In genomic region chr10:123154092-123154942, GRCh38 we compare ENCODE assay signal across 8 cellular contexts. TPM values are rescaled to one million over a fixed set of nuclear protein-coding genes. Genes with fewer than 3 reads are reported as not detected.
A peak's percentile ranks its signal among the peaks of the same experiment; 100 is the strongest.
DNase-seq lines count a peak whose midpoint lies in the region; ATAC-seq, FAIRE-seq and TF ChIP-seq lines count a peak whose summit lies in the region.

TSS of gene BUB3 (plus strand) at chr10:123154402. CDS start at chr10:123154918, 516 bp downstream.

- peaks cover 8% of the 10 kb centered on the region for H3K4me1 ChIP-seq in rectal smooth muscle tissue (ENCODE audit: control insufficient read depth, insufficient read depth, low read length)
- H3K4me1 ChIP-seq in aorta (ENCODE audit: control insufficient read depth in 1 of 2, insufficient read depth in 2 of 2, low read length in 2 of 2), result no peaks in the 10 kb centered on the region

- H3K9me3 ChIP-seq in aorta (ENCODE audit: control insufficient read depth, low read length), result no peaks in the 10 kb centered on the region

- WGBS in aorta, 2 donors, result 0 to 1% methylated on average over 69 to 74 of the region's 74 CpGs

- ATAC-seq in HG02981 (IDR thresholded peaks at IDR 0.05; ENCODE audit: unreplicated experiment), result peak; percentile 88
- ATAC-seq in aorta (ENCODE audit: low FRiP score), result peak; percentile 98

- peak within 1 kb of the TSS; percentile 86 for H3K27ac ChIP-seq in rectal smooth muscle tissue (ENCODE audit: low read depth, low read length)
- peak within 1 kb of the TSS in 1 of 2 donors; percentile 68 for H3K27ac ChIP-seq in aorta (ENCODE audit: low read depth in 1 of 2, low read length in 2 of 2)

- intact Hi-C loops in aorta (cut with DNase I), result loop anchor here (5.0 to 10.0 kb wide), 4 partner anchors 150 to 1310 kb away; partner anchors contain the start of genes ACADSB (in 1 of the 2), C10orf88 (in 1 of the 2), IKZF5 (in 1 of the 2) and LHPP (in 1 of the 2)

- H3K36me3 ChIP-seq in rectal smooth muscle tissue (ENCODE audit: control insufficient read depth, insufficient read depth, low read length), result no peaks in the 10 kb centered on the region
- H3K36me3 ChIP-seq in aorta (ENCODE audit: control insufficient read depth in 1 of 2, insufficient read depth in 2 of 2, low read length in 1 of 2), result no peaks in the 10 kb centered on the region

- in situ Hi-C loops in astrocyte of the cerebellum (cut with HindIII; ENCODE audit: low sequenced_read_pairs), result no loop called here

- DNase-seq in GM18507 (ENCODE audit: extremely low spot score, insufficient read length, low read depth) (peak; percentile 89), NCI-H2029 treated with DMSO at 0.1 percent for 48 hours (lab: John Stamatoyannopoulos, UW) (peak; percentile 92), T-helper 9 cell (peak; percentile 82), astrocyte of the cerebellum (ENCODE audit: low read depth) (peak; percentile 100), hepatic stellate cell (ENCODE audit: low spot score) (peak; percentile 100), aorta (peak; percentile 98 to 99)

- H3K4me3 ChIP-seq in astrocyte of the cerebellum (ENCODE audit: low read depth, low read length), result peak within 1 kb of the TSS; percentile 86
- peak within 1 kb of the TSS; percentile 96 for H3K4me3 ChIP-seq in rectal smooth muscle tissue (ENCODE audit: low read length)
- peak within 1 kb of the TSS; percentile 80 to 88 for H3K4me3 ChIP-seq in aorta (ENCODE audit: low read length in 2 of 2)

- TF ChIP-seq CTCF in astrocyte of the cerebellum (IDR thresholded peaks at IDR 0.05; ENCODE audit: low read depth, low read length, missing control alignments), result peak; percentile 8

- H3K27me3 ChIP-seq in rectal smooth muscle tissue (ENCODE audit: control insufficient read depth, insufficient read depth, low read length), result peaks cover 24% of the 10 kb centered on the region
- H3K27me3 ChIP-seq in aorta (ENCODE audit: control insufficient read depth in 1 of 2, insufficient read depth in 2 of 2, low read length in 1 of 2), result no peaks in the 10 kb centered on the region

- H3K9ac ChIP-seq in rectal smooth muscle tissue (ENCODE audit: low read length), result peak within 1 kb of the TSS; percentile 82

- peak; percentile 100 for FAIRE-seq in GM18507 (lab: Jason Lieb, UNC)

RNA-seq across cellular contexts. Expression of gene BUB3, which starts in this region (rescaled TPM):
- 10 to 100 TPM; 42.9 to 61.4 TPM for total RNA-seq in aorta
- 10 to 100 TPM; 40.6 to 54.0 TPM for polyA plus RNA-seq in aorta
